ENCODE assay signal across 8 cellular contexts in genomic region chr4:82431026-82431745, GRCh38. TPM values are rescaled to one million over a fixed set of nuclear protein-coding genes. Genes with fewer than 3 reads are reported as not detected.
DNase-seq lines count a peak whose midpoint lies in the region; ATAC-seq and TF ChIP-seq lines count a peak whose summit lies in the region.

No MANE protein-coding gene starts in this region.

- peaks cover 66% of the 10 kb centered on the region for H3K36me3 Mint-ChIP-seq in dendritic cell treated with granulocyte-macrophage colony-stimulating factor and Interleukin-4, amounts not matched to agents 40 ng/mL and 50 ng/mL, for 4 days (ENCODE audit: low read depth)
- H3K36me3 Mint-ChIP-seq in mesothelial cell of epicardium: peaks cover 29% of the 10 kb centered on the region

- peaks cover 84% of the 10 kb centered on the region for H3K36me3 ChIP-seq in DOHH2 (ENCODE audit: control insufficient read depth, low read length)
- H3K36me3 ChIP-seq in stomach smooth muscle (ENCODE audit: control insufficient read depth in 2 of 2, insufficient read depth in 2 of 2, low read length in 2 of 2): peaks cover 3 to 7% of the 10 kb centered on the region in 2 donors

- DNase-seq in HPDE6-E6E7 (ENCODE audit: extremely low spot score) (peak; percentile 29), mesothelial cell of epicardium (ENCODE audit: low spot score in 2 of 2, unreplicated experiment in 2 of 2) (peak in 1 of 2 experiments; percentile 45)

- H3K27me3 Mint-ChIP-seq in dendritic cell treated with granulocyte-macrophage colony-stimulating factor and Interleukin-4, amounts not matched to agents 40 ng/mL and 50 ng/mL, for 4 days: no peaks in the 10 kb centered on the region
- H3K27me3 Mint-ChIP-seq in mesothelial cell of epicardium (ENCODE audit: low read depth): no peaks in the 10 kb centered on the region

- H4K20me1 ChIP-seq in DOHH2 (ENCODE audit: control insufficient read depth, insufficient read depth, low read depth, low read length): peaks cover 42% of the 10 kb centered on the region

- peaks cover 95% of the 10 kb centered on the region for H3K79me2 ChIP-seq in DOHH2 (ENCODE audit: control insufficient read depth, low read length)

- H3K4me3 ChIP-seq in DOHH2 (ENCODE audit: low read length): peak overlapping the region; percentile 98
- H3K4me3 ChIP-seq in stomach smooth muscle (ENCODE audit: low read length in 2 of 2): peak overlapping the region; percentile 85 to 95

- intact Hi-C loops in dendritic cell treated with granulocyte-macrophage colony-stimulating factor and Interleukin-4, amounts not matched to agents 40 ng/mL and 50 ng/mL, for 4 days (cut with micrococcal nuclease): no loop called here

- H3K4me1 ChIP-seq in DOHH2 (ENCODE audit: control insufficient read depth, low read length) (peaks cover 61% of the 10 kb centered on the region), stomach smooth muscle (ENCODE audit: control insufficient read depth, insufficient read depth, low read length) (peaks cover 20% of the 10 kb centered on the region)

- H3K27ac ChIP-seq in DOHH2 (ENCODE audit: low read depth, low read length) (peak overlapping the region; percentile 91), VCaP (peak overlapping the region; percentile 99), stomach smooth muscle (ENCODE audit: low read length) (peak overlapping the region; percentile 60)

- H3K9me3 ChIP-seq in DOHH2 (ENCODE audit: control insufficient read depth, insufficient read depth, low read length) (no peaks in the 10 kb centered on the region), stomach smooth muscle (ENCODE audit: control insufficient read depth in 2 of 2, low read length in 2 of 2) (no peaks in the 10 kb centered on the region)

- H3K9ac ChIP-seq in stomach smooth muscle (ENCODE audit: low read length in 2 of 2): peak overlapping the region; percentile 84 to 99

- H3K9me2 ChIP-seq in DOHH2 (replicated peaks; ENCODE audit: control insufficient read depth, low read length): no peaks in the 10 kb centered on the region

- no peak for ATAC-seq in HG03460 (IDR thresholded peaks at IDR 0.05; ENCODE audit: unreplicated experiment)
- ATAC-seq in HG03457 (IDR thresholded peaks at IDR 0.05; ENCODE audit: unreplicated experiment): no peak

- H3K27me3 ChIP-seq in DOHH2 (ENCODE audit: control insufficient read depth, low read length) (no peaks in the 10 kb centered on the region), stomach smooth muscle (ENCODE audit: control insufficient read depth in 1 of 2, insufficient read depth in 2 of 2, low read length in 2 of 2) (no peaks in the 10 kb centered on the region)

- peak overlapping the region; percentile 81 for H3K4me2 ChIP-seq in DOHH2 (ENCODE audit: low read length)

- no peak for TF ChIP-seq CTCF in DOHH2 (IDR thresholded peaks at IDR 0.05; ENCODE audit: low read depth, low read length, poor library complexity, severe bottlenecking)
- no peak for TF ChIP-seq CTCF in VCaP (conservative IDR thresholded peaks at IDR 0.05)
- no peak for TF ChIP-seq CTCF in mesothelial cell of epicardium (IDR thresholded peaks at IDR 0.05; ENCODE audit: unreplicated experiment)

- peak overlapping the region; percentile 93 for H3K27ac Mint-ChIP-seq in dendritic cell treated with granulocyte-macrophage colony-stimulating factor and Interleukin-4, amounts not matched to agents 40 ng/mL and 50 ng/mL, for 4 days
- peak overlapping the region; percentile 93 for H3K27ac Mint-ChIP-seq in mesothelial cell of epicardium

- peaks cover 47% of the 10 kb centered on the region for H3K4me1 Mint-ChIP-seq in dendritic cell treated with granulocyte-macrophage colony-stimulating factor and Interleukin-4, amounts not matched to agents 40 ng/mL and 50 ng/mL, for 4 days (ENCODE audit: low read depth)
- H3K4me1 Mint-ChIP-seq in mesothelial cell of epicardium: peaks cover 37% of the 10 kb centered on the region

- H3F3A ChIP-seq in DOHH2 (ENCODE audit: control insufficient read depth, insufficient read depth): peaks cover 25% of the 10 kb centered on the region

- no peaks in the 10 kb centered on the region for H3K9me3 Mint-ChIP-seq in dendritic cell treated with granulocyte-macrophage colony-stimulating factor and Interleukin-4, amounts not matched to agents 40 ng/mL and 50 ng/mL, for 4 days
- H3K9me3 Mint-ChIP-seq in mesothelial cell of epicardium: no peaks in the 10 kb centered on the region

- H3K4me3 Mint-ChIP-seq in dendritic cell treated with granulocyte-macrophage colony-stimulating factor and Interleukin-4, amounts not matched to agents 40 ng/mL and 50 ng/mL, for 4 days: peak overlapping the region; percentile 87
- H3K4me3 Mint-ChIP-seq in mesothelial cell of epicardium: peak overlapping the region; percentile 100

RNA-seq across cellular contexts. Expression of gene ENOPH1, which starts 0.8 kb away (rescaled TPM):
- total RNA-seq in mesothelial cell of epicardium: 27.5 to 28.0 TPM (median 27.8 TPM) in 3 replicates

RNA-seq across cellular contexts. Expression of gene HNRNPDL, which starts 0.9 kb away (rescaled TPM):
- total RNA-seq in mesothelial cell of epicardium: 467 to 470 TPM (median 467 TPM) in 3 replicates

RNA-seq across cellular contexts. Expression of gene HNRNPD, which starts 57.4 kb away (rescaled TPM):
- total RNA-seq in mesothelial cell of epicardium: 338 to 352 TPM (median 344 TPM) in 3 replicates
